Comparison of ENCODE assay signal across 8 cellular contexts in the genomic region with DNA sequence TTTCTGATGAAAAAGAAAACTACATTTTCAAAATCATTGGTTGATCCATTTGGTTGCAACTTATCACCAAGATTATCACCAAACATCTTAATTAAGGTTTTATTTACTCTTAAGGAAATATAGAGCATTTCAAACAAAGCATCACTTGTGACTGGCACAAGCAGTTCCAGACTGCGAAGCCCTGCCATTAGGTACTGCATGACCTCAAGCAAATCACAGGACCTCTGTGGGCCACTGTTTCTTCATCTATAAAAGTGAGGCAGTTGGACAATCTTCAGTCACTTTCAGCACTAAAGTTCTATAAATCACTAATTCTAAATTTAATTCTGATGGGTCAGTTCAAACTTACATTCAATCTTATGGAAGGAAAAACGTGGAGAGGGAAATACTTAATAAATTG. TPM values are rescaled to one million over a fixed set of nuclear protein-coding genes. Genes with fewer than 3 reads are reported as not detected.
DNase-seq lines count a peak whose midpoint lies in the region; ATAC-seq and TF ChIP-seq lines count a peak whose summit lies in the region.

No MANE protein-coding gene starts in this region.

- peak overlapping the region; percentile 100 for H3K27ac Mint-ChIP-seq in central memory CD8-positive, alpha-beta T cell (ENCODE audit: low read depth)
- peak overlapping the region; percentile 94 for H3K27ac Mint-ChIP-seq in progenitor cell of endocrine pancreas

- no peaks in the 10 kb centered on the region for H3K27me3 ChIP-seq in GM06990 (replicated peaks; ENCODE audit: control insufficient read depth, insufficient read depth, low read length)

- no peak for TF ChIP-seq CTCF in GM06990 (IDR thresholded peaks at IDR 0.05; ENCODE audit: insufficient read depth, low read length, poor library complexity, severe bottlenecking)
- TF ChIP-seq CTCF in progenitor cell of endocrine pancreas (IDR thresholded peaks at IDR 0.05; ENCODE audit: unreplicated experiment) = no peak

- H3K4me3 ChIP-seq in GM06990 (replicated peaks; ENCODE audit: low read depth, low read length) = peak overlapping the region; percentile 76

- no peaks in the 10 kb centered on the region for H3K27me3 Mint-ChIP-seq in central memory CD8-positive, alpha-beta T cell
- H3K27me3 Mint-ChIP-seq in progenitor cell of endocrine pancreas = no peaks in the 10 kb centered on the region

- no peaks in the 10 kb centered on the region for H3K36me3 ChIP-seq in GM06990 (ENCODE audit: control insufficient read depth, insufficient read depth, low read length)

- H3K9me3 Mint-ChIP-seq in central memory CD8-positive, alpha-beta T cell = no peaks in the 10 kb centered on the region
- H3K9me3 Mint-ChIP-seq in progenitor cell of endocrine pancreas (ENCODE audit: low read depth) = no peaks in the 10 kb centered on the region

- peak; percentile 50 for ATAC-seq in central memory CD8-positive, alpha-beta T cell (replicated peaks; ENCODE audit: extremely low read depth, poor library complexity, severe bottlenecking)

- DNase-seq in GM06990 (ENCODE audit: extremely low read depth, insufficient read length) (no peak), NCI-H748 treated with DMSO at 0.1 percent for 48 hours (lab: John Stamatoyannopoulos, UW) (peak; percentile 24), progenitor cell of endocrine pancreas (ENCODE audit: low spot score, unreplicated experiment) (no peak), NCI-H345 treated with DMSO at 0.1 percent for 48 hours (lab: John Stamatoyannopoulos, UW; ENCODE audit: unreplicated experiment) (no peak), hepatic stellate cell (ENCODE audit: low spot score) (no peak), GDM1 (lab: John Stamatoyannopoulos, UW) (no peak), NCI-H510A treated with DMSO at 0.1 percent for 48 hours (lab: John Stamatoyannopoulos, UW) (no peak)
- DNase-seq in central memory CD8-positive, alpha-beta T cell (ENCODE audit: low spot score in 2 of 2) = no peak

- peaks cover 56% of the 10 kb centered on the region for H3K4me1 Mint-ChIP-seq in central memory CD8-positive, alpha-beta T cell
- H3K4me1 Mint-ChIP-seq in progenitor cell of endocrine pancreas (ENCODE audit: low read depth) = peaks cover 59% of the 10 kb centered on the region

- peaks cover 15% of the 10 kb centered on the region for H3K36me3 Mint-ChIP-seq in central memory CD8-positive, alpha-beta T cell (ENCODE audit: insufficient read depth)
- H3K36me3 Mint-ChIP-seq in progenitor cell of endocrine pancreas (ENCODE audit: insufficient read depth) = peaks cover 9% of the 10 kb centered on the region

- H3K4me3 Mint-ChIP-seq in central memory CD8-positive, alpha-beta T cell = peak overlapping the region; percentile 81
- peak overlapping the region; percentile 77 for H3K4me3 Mint-ChIP-seq in progenitor cell of endocrine pancreas (ENCODE audit: low read depth)

RNA-seq across cellular contexts. Expression of gene ELF1, which starts 2.0 kb away (rescaled TPM):
- 87.7 and 89.7 TPM in 2 replicates for total RNA-seq in progenitor cell of endocrine pancreas

RNA-seq across cellular contexts. Expression of gene WBP4, which starts 44.2 kb away (rescaled TPM):
- 11.0 and 12.1 TPM in 2 replicates for total RNA-seq in progenitor cell of endocrine pancreas
